ENCODE assay signal across 8 cellular contexts in the genomic region with DNA sequence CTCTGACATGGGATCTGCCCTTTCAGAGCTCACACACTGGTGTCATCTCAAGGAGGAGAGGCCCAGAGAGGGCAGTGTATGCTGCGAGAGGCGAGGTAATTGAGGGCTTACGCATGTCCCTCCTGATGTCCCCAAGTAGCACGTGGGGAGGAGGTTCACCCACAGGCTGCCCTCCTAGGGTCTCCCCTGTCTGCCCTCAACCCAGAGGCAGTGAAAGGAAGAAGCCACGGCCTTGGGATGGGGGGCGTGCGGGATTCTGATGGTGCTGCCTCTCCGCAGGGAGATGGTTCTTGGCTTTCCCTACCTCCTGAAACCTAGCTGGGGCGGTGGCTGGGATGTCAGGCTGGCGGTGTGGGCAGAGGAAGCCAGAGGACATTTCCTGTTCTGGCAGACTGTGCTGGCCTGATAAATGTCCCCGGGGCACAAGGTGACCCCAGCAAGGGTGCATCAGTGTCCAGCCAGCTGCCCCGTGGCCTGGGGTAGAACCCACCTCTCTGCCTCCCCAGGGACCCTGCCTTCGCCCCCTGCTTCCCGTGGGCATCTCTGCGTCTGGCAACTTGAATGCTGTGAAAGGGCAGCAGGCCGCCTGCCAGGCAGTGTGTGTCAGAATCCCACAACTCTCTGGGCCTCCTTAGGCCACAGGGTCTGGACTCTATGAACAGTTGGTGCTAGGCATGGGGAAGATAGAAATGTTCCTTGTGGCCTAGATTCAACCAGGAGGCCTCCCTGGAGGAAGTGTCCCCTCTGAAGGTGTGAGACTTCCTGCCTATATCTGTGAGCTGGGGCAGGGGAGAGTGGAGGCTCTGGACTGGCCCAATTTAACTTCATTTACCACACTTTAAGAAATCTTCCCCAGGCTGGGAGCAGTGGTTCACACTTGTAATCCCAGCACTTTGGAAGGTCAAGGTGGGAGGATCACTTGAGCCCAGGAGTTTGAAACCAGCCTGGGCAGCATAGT. TPM values are rescaled to one million over a fixed set of nuclear protein-coding genes. Genes with fewer than 3 reads are reported as not detected.
DNase-seq lines count a peak whose midpoint lies in the region; ATAC-seq and TF ChIP-seq lines count a peak whose summit lies in the region.

No MANE protein-coding gene starts in this region.

- BruUV-seq in A673 (replicated peaks; lab: Mats Ljungman, UMichigan) (TSS peak; percentile 38), MCF 10A (replicated peaks; lab: Mats Ljungman, UMichigan) (no TSS peak)

- H3K4me3 Mint-ChIP-seq in MCF 10A (ENCODE audit: unreplicated experiment): no peak overlapping the region

- peaks cover 68% of the 10 kb centered on the region for H3K4me1 ChIP-seq in A673 (ENCODE audit: insufficient read depth, low read length, poor library complexity, severe bottlenecking)
- peaks cover 49% of the 10 kb centered on the region for H3K4me1 ChIP-seq in HUES64 (ENCODE audit: insufficient read depth, low read length)

- DNase-seq in A673 (ENCODE audit: low spot score): peak; percentile 53
- DNase-seq in MCF 10A (ENCODE audit: unreplicated experiment): no peak
- peak; percentile 91 for DNase-seq in myocyte (ENCODE audit: low read depth)
- DNase-seq in NCI-H128 (lab: John Stamatoyannopoulos, UW; ENCODE audit: unreplicated experiment): no peak
- no peak for DNase-seq in MV-4-11 (lab: John Stamatoyannopoulos, UW)
- no peak for DNase-seq in hepatic stellate cell (ENCODE audit: low spot score)

- H3K27me3 ChIP-seq in A673 (replicated peaks; ENCODE audit: insufficient read depth, low read depth, low read length, poor library complexity): no peaks in the 10 kb centered on the region
- no peaks in the 10 kb centered on the region for H3K27me3 ChIP-seq in HUES64 (ENCODE audit: insufficient read depth, low read length)

- no peaks in the 10 kb centered on the region for H3K36me3 ChIP-seq in A673 (ENCODE audit: insufficient read depth, low read length, poor library complexity, severe bottlenecking)
- no peaks in the 10 kb centered on the region for H3K36me3 ChIP-seq in HUES64 (ENCODE audit: insufficient read depth, low read length)

- 86% methylated on average over 16 of the region's 16 CpGs for WGBS in HUES64

- H3K9me3 ChIP-seq in A673 (ENCODE audit: low read depth, low read length, poor library complexity, severe bottlenecking): no peaks in the 10 kb centered on the region
- no peaks in the 10 kb centered on the region for H3K9me3 ChIP-seq in HUES64 (ENCODE audit: insufficient read depth, low read depth, low read length)

- H3K27me3 Mint-ChIP-seq in MCF 10A (ENCODE audit: insufficient read depth, unreplicated experiment): no peaks in the 10 kb centered on the region

- ATAC-seq in HG02884 (IDR thresholded peaks at IDR 0.05; ENCODE audit: unreplicated experiment): no peak

- H3K4me3 ChIP-seq in A673 (ENCODE audit: low read depth, low read length, poor library complexity, severe bottlenecking): peak overlapping the region; percentile 80
- H3K4me3 ChIP-seq in HUES64 (ENCODE audit: low read length): no peak overlapping the region

- intact Hi-C loops in A673 (cut with micrococcal nuclease; ENCODE audit: unreplicated experiment) (no loop called here), MCF 10A (cut with micrococcal nuclease) (no loop called here)

- no peak overlapping the region for H3K9ac ChIP-seq in HUES64 (ENCODE audit: low read depth, low read length)

- CTCF ChIA-PET in A673 (lab: Charles Lee) (interaction anchor here (1.1 to 2.1 kb wide), 4 partner anchors 7 to 41 kb away, joined by 5 to 10 read pairs (median 6); no protein-coding TSS in a partner anchor), MCF 10A (lab: Yijun Ruan, JAX) (interaction anchor here (0.6 to 3.6 kb wide), 3 partner anchors 14 to 1826 kb away, joined by 3 to 26 read pairs (median 3); no protein-coding TSS in a partner anchor)

- no peaks in the 10 kb centered on the region for H3K9me3 Mint-ChIP-seq in MCF 10A (ENCODE audit: unreplicated experiment)

- H3K27ac Mint-ChIP-seq in MCF 10A (ENCODE audit: low read depth, unreplicated experiment): peak overlapping the region; percentile 37

- peak overlapping the region; percentile 91 for H3K27ac ChIP-seq in A673 (ENCODE audit: low read depth, low read length, poor library complexity, severe bottlenecking)
- H3K27ac ChIP-seq in HUES64 (ENCODE audit: low read depth, low read length): peak overlapping the region; percentile 54; the same call in 1 of the 2 replicates

- H3K4me1 Mint-ChIP-seq in MCF 10A (ENCODE audit: insufficient read depth, unreplicated experiment): peaks cover 12% of the 10 kb centered on the region

- POLR2A ChIA-PET in A673 (lab: Charles Lee; ENCODE audit: low non-redundant PET) (interaction anchor here (0.5 kb wide), 1 partner anchor 27 kb away, joined by 3 read pairs; no protein-coding TSS in a partner anchor), MCF 10A (lab: Yijun Ruan, JAX) (no interaction called here)

- TF ChIP-seq CTCF in A673 (conservative IDR thresholded peaks at IDR 0.05; ENCODE audit: low read depth, low read length) (no peak), MCF 10A (IDR thresholded peaks at IDR 0.05; ENCODE audit: unreplicated experiment) (no peak)

- H3K36me3 Mint-ChIP-seq in MCF 10A (ENCODE audit: insufficient read depth, unreplicated experiment): no peaks in the 10 kb centered on the region

RNA-seq across cellular contexts. Expression of a gene that starts 4.8 kb away (rescaled TPM):
- total RNA-seq in A673 (2021) (109 and 133 TPM in 2 replicates), MCF 10A (2022) (4.5 and 5.1 TPM in 2 replicates), myocyte (116 and 203 TPM in 2 replicates)
- 14.8 TPM for polyA plus RNA-seq in HUES64 (2013, experiment 1 of 2)
- 16.4 TPM for polyA plus RNA-seq in HUES64 (2013, experiment 2 of 2)
- 35.6 TPM for polyA plus RNA-seq in myocyte (2012)

RNA-seq across cellular contexts. Expression of a gene that starts 41.6 kb away (rescaled TPM):
- total RNA-seq in A673 (2021) (5.7 and 6.6 TPM in 2 replicates), MCF 10A (2022) (3.4 and 4.0 TPM in 2 replicates), myocyte (74.0 and 75.4 TPM in 2 replicates)
- polyA plus RNA-seq in HUES64 (2013, experiment 1 of 2): 6.7 TPM
- 9.0 TPM for polyA plus RNA-seq in HUES64 (2013, experiment 2 of 2)
- 18.1 TPM for polyA plus RNA-seq in myocyte (2012)

Comparison
In these comparisons a context has a peak if more than half of its experiments do, and no peak if none do; other contexts are left out.
1. DNase-seq: peak in A673 (single experiment) and myocyte (single experiment); none in MCF 10A (single experiment), NCI-H128 (single experiment), MV-4-11 (single experiment) and hepatic stellate cell (single experiment).
2. RNA of a gene that starts 4.8 kb away (total RNA-seq): 109 to 133 TPM in A673 and 116 to 203 TPM in myocyte; 4.5 to 5.1 TPM in MCF 10A; every median in the first group is over 10 times any median in the second.